Comparison of ENCODE assay signal across 8 cellular contexts in the genomic region with DNA sequence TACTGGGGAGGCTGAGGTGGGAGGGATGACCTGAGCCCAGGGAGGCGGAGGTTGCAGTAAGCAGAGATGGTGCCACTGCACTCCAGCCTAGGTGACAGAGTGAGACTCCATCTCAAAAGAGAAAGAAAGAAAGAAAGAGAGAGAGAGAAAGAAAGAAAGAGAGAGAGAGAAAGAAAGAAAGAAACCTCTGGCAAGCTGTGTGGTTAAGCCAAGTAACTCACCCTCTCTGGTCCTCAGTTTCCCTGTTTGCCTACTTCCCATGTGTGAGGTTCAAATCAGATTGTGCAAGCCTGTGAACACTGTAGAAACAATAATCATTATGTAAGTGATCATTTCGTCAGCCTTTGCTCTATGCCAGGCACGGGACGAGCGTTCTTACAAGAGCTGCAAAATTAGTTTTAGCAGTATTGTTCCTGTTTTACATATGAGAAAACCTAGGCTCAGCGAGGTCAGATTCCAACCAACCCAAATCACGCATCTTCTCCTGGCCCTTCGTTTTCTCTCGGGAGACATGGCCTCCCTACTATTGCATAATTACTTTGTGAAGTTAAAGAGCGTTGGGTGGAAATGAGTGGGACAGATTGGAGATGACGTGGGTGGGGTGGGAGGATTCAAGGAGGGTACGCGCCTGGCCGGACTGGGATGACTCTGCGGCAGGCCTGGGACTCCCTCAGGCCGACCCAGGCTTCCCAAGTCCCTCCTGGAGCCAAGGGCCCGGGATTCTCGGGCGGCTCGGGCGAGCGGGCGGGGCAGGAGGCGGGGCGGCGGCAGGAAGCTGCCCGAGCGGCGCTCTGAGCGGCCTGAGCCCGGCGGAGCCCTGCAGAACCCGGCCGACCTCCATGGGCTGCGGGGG. TPM values are rescaled to one million over a fixed set of nuclear protein-coding genes. Genes with fewer than 3 reads are reported as not detected.
DNase-seq lines count a peak whose midpoint lies in the region; ATAC-seq, FAIRE-seq and TF ChIP-seq lines count a peak whose summit lies in the region.

A gene with protein sequence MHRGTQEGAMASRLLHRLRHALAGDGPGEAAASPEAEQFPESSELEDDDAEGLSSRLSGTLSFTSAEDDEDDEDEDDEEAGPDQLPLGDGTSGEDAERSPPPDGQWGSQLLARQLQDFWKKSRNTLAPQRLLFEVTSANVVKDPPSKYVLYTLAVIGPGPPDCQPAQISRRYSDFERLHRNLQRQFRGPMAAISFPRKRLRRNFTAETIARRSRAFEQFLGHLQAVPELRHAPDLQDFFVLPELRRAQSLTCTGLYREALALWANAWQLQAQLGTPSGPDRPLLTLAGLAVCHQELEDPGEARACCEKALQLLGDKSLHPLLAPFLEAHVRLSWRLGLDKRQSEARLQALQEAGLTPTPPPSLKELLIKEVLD (plus strand): TSS at position 770 of the 853 bp plus-strand sequence. CDS start 121 bp downstream, outside the sequence.

- FAIRE-seq in H54 (lab: Jason Lieb, UNC) = no peak

- peak within 1 kb of the TSS; percentile 86 to 92 (median 91) for H3K27ac ChIP-seq in thyroid gland

- ATAC-seq in HG03095 (IDR thresholded peaks at IDR 0.05; ENCODE audit: unreplicated experiment) = no peak

- H3K9me3 ChIP-seq in thyroid gland = no peaks in the 10 kb centered on the region

- H3K4me3 ChIP-seq in fibroblast of the aortic adventitia (ENCODE audit: low read depth, low read length) = peak within 1 kb of the TSS; percentile 90
- peak within 1 kb of the TSS; percentile 9 to 74 (median 24) for H3K4me3 ChIP-seq in thyroid gland (replicated peaks in 1 of 3)

- H3K27me3 ChIP-seq in thyroid gland = no peaks in the 10 kb centered on the region

- H3K4me1 ChIP-seq in thyroid gland = peaks cover 11 to 35% of the 10 kb centered on the region in 2 donors

- intact Hi-C loops in thyroid gland (cut with DNase I) = no loop called here

- 11 to 19% methylated on average over 15 to 30 of the region's 35 CpGs for WGBS in thyroid gland, 2 donors

- TF ChIP-seq CTCF in fibroblast of the aortic adventitia (IDR thresholded peaks at IDR 0.05; ENCODE audit: insufficient read depth, low read length) (no peak), thyroid gland (IDR thresholded peaks at IDR 0.05) (no peak)

- H3K36me3 ChIP-seq in thyroid gland = no peaks in the 10 kb centered on the region

- DNase-seq in C1 segment of cervical spinal cord (lab: John Stamatoyannopoulos, UW) = peak in 12 of 14 donors; percentile 36 to 83 (median 70)
- peak; percentile 83 for DNase-seq in H54 (ENCODE audit: insufficient read length, low spot score)
- DNase-seq in NCI-H510A treated with DMSO at 0.1 percent for 48 hours (lab: John Stamatoyannopoulos, UW) = peak; percentile 50
- DNase-seq in activated naive CD4-positive, alpha-beta T cell treated with Interleukin-2 at 50 U/mL for 16 hours = peak; percentile 24
- DNase-seq in fibroblast of the aortic adventitia (ENCODE audit: low read depth) = peak; percentile 97
- DNase-seq in myocyte (ENCODE audit: low read depth) = peak; percentile 95
- peak; percentile 79 to 83 for DNase-seq in thyroid gland

- TF ChIP-seq POLR2A in H54 (IDR thresholded peaks at IDR 0.05; ENCODE audit: low read depth, low read length) (peak; percentile 57), thyroid gland (IDR thresholded peaks at IDR 0.05) (no peak)

RNA-seq across cellular contexts. Expression of the gene that starts here (rescaled TPM):
- 88.8 and 90.7 TPM in 2 replicates for total RNA-seq in fibroblast of the aortic adventitia (ENCODE audit: low replicate concordance)
- total RNA-seq in myocyte = 131 and 161 TPM in 2 replicates
- 48.1 TPM for polyA plus RNA-seq in myocyte (2012)
- total RNA-seq in thyroid gland = 10 to 100 TPM; 41.5 to 54.9 (median 48.8) TPM

Comparison
In these comparisons a context has a peak if more than half of its experiments do, and no peak if none do; other contexts are left out.
1. DNase-seq: peak in every context shown above with its lines; median percentile 97 in fibroblast of the aortic adventitia; 95 in myocyte; 83 in H54; 81 in thyroid gland; 70 in C1 segment of cervical spinal cord; 50 in NCI-H510A treated with DMSO at 0.1 percent for 48 hours; 24 in activated naive CD4-positive, alpha-beta T cell treated with Interleukin-2 at 50 U/mL for 16 hours.